ENCODE assay signal across 1 cellular context in the genomic region with DNA sequence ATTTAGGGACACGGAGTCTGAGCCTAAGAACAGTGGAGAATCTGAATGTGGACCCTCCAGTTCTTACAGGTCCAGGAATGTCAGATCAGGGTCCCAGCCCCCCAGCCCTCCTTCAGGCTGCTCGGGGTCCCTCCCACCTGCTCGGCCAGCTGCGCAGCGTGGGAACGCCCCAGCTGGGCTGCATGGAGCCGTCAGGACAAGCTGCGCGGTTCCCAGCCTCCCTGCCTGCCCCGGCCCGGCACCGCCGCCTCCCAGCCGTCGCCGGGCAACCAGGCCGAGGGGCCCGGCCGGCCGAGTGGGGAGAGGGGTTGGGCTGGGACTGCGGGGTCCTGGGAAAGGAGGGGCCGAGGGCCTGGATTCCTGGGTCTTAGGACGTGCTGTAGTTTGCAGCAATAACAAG.
TF ChIP-seq lines count a peak whose summit lies in the region.

No MANE protein-coding gene starts in this region.

TF ChIP-seq in GM12878, 131 proteins besides CTCF, POLR2A, EP300 and RAD21:
- TF ChIP-seq, protein P1, sequence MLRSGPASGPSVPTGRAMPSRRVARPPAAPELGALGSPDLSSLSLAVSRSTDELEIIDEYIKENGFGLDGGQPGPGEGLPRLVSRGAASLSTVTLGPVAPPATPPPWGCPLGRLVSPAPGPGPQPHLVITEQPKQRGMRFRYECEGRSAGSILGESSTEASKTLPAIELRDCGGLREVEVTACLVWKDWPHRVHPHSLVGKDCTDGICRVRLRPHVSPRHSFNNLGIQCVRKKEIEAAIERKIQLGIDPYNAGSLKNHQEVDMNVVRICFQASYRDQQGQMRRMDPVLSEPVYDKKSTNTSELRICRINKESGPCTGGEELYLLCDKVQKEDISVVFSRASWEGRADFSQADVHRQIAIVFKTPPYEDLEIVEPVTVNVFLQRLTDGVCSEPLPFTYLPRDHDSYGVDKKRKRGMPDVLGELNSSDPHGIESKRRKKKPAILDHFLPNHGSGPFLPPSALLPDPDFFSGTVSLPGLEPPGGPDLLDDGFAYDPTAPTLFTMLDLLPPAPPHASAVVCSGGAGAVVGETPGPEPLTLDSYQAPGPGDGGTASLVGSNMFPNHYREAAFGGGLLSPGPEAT (IDR thresholded peaks at IDR 0.05; ENCODE audit: low read depth), result no peak
- TF ChIP-seq SUZ12 (IDR thresholded peaks at IDR 0.05; ENCODE audit: unreplicated experiment), result no peak
- no peak for TF ChIP-seq ZNF207 (IDR thresholded peaks at IDR 0.05; ENCODE audit: borderline replicate concordance)
- TF ChIP-seq, protein P2, sequence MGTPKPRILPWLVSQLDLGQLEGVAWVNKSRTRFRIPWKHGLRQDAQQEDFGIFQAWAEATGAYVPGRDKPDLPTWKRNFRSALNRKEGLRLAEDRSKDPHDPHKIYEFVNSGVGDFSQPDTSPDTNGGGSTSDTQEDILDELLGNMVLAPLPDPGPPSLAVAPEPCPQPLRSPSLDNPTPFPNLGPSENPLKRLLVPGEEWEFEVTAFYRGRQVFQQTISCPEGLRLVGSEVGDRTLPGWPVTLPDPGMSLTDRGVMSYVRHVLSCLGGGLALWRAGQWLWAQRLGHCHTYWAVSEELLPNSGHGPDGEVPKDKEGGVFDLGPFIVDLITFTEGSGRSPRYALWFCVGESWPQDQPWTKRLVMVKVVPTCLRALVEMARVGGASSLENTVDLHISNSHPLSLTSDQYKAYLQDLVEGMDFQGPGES (IDR thresholded peaks at IDR 0.05), result no peak
- TF ChIP-seq TCF7 (IDR thresholded peaks at IDR 0.05; ENCODE audit: borderline replicate concordance), result no peak
- TF ChIP-seq, protein P3, sequence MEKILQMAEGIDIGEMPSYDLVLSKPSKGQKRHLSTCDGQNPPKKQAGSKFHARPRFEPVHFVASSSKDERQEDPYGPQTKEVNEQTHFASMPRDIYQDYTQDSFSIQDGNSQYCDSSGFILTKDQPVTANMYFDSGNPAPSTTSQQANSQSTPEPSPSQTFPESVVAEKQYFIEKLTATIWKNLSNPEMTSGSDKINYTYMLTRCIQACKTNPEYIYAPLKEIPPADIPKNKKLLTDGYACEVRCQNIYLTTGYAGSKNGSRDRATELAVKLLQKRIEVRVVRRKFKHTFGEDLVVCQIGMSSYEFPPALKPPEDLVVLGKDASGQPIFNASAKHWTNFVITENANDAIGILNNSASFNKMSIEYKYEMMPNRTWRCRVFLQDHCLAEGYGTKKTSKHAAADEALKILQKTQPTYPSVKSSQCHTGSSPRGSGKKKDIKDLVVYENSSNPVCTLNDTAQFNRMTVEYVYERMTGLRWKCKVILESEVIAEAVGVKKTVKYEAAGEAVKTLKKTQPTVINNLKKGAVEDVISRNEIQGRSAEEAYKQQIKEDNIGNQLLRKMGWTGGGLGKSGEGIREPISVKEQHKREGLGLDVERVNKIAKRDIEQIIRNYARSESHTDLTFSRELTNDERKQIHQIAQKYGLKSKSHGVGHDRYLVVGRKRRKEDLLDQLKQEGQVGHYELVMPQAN (conservative IDR thresholded peaks at IDR 0.05), result no peak
- TF ChIP-seq MYC (IDR thresholded peaks at IDR 0.05; ENCODE audit: insufficient read depth, insufficient read length, insufficient replicate concordance, low read length, severe bottlenecking), result no peak
- TF ChIP-seq, protein P4, sequence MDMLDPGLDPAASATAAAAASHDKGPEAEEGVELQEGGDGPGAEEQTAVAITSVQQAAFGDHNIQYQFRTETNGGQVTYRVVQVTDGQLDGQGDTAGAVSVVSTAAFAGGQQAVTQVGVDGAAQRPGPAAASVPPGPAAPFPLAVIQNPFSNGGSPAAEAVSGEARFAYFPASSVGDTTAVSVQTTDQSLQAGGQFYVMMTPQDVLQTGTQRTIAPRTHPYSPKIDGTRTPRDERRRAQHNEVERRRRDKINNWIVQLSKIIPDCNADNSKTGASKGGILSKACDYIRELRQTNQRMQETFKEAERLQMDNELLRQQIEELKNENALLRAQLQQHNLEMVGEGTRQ (IDR thresholded peaks at IDR 0.05; ENCODE audit: borderline replicate concordance, low read depth, low read length), result no peak
- TF ChIP-seq ZNF384 (IDR thresholded peaks at IDR 0.05; ENCODE audit: borderline replicate concordance, low read depth, low read length), result no peak
- no peak for TF ChIP-seq KAT2A (conservative IDR thresholded peaks at IDR 0.05; ENCODE audit: control insufficient read depth, low read depth, low read length)
